1 cellular context compared by ENCODE assay signal in the genomic region with DNA sequence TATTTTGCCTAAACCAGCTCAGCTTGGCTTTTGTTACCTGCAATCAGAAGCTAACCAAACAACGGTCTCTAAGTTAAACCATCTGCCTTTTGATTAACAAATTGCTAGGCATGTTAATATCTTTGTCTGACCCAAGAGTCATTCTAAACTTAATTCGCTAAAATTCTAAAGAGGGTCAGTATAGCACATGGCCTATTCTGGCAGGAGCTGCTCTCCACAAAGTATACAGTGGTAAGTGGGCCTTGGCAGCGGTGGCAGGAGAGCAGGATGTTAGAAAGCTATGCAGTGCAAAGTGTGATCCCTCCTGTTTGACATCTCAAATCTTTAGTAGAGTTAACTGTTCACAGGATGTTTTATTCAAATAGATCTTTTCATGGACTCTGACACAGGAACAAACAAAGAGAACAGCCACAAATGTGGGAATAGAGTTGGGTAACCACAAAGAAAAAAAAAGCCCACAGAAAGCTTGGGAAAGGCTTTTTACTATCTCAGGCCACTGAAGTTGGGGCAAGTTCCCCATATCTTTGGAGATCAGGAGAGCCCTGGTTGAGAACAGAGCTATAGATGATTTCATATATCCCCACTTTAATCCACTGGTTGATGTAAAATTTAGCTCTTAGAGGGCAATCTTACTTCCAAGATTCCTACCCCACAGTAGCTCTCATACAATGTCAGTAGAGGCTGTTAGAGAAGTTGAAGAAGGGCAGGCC.
TF ChIP-seq lines count a peak whose summit lies in the region.

No MANE protein-coding gene starts in this region.

TF ChIP-seq in liver, 16 proteins besides CTCF, POLR2A, EP300 and RAD21 (continued from another document):
- TF ChIP-seq, protein P1, sequence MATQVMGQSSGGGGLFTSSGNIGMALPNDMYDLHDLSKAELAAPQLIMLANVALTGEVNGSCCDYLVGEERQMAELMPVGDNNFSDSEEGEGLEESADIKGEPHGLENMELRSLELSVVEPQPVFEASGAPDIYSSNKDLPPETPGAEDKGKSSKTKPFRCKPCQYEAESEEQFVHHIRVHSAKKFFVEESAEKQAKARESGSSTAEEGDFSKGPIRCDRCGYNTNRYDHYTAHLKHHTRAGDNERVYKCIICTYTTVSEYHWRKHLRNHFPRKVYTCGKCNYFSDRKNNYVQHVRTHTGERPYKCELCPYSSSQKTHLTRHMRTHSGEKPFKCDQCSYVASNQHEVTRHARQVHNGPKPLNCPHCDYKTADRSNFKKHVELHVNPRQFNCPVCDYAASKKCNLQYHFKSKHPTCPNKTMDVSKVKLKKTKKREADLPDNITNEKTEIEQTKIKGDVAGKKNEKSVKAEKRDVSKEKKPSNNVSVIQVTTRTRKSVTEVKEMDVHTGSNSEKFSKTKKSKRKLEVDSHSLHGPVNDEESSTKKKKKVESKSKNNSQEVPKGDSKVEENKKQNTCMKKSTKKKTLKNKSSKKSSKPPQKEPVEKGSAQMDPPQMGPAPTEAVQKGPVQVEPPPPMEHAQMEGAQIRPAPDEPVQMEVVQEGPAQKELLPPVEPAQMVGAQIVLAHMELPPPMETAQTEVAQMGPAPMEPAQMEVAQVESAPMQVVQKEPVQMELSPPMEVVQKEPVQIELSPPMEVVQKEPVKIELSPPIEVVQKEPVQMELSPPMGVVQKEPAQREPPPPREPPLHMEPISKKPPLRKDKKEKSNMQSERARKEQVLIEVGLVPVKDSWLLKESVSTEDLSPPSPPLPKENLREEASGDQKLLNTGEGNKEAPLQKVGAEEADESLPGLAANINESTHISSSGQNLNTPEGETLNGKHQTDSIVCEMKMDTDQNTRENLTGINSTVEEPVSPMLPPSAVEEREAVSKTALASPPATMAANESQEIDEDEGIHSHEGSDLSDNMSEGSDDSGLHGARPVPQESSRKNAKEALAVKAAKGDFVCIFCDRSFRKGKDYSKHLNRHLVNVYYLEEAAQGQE (IDR thresholded peaks at IDR 0.05) = peak; percentile 58
- TF ChIP-seq, protein P2, sequence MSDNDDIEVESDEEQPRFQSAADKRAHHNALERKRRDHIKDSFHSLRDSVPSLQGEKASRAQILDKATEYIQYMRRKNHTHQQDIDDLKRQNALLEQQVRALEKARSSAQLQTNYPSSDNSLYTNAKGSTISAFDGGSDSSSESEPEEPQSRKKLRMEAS (IDR thresholded peaks at IDR 0.05) = no peak
- TF ChIP-seq RXRA (IDR thresholded peaks at IDR 0.05) (peak in 1 of 2 donors; percentile 68), HNF4A (conservative IDR thresholded peaks at IDR 0.05) (peak; percentile 91 to 93), FOXA1 (IDR thresholded peaks at IDR 0.05) (no peak), GABPA (IDR thresholded peaks at IDR 0.05 in 1 of 2, conservative IDR thresholded peaks at IDR 0.05 in 1 of 2) (peak; percentile 30 to 86), NR2F2 (IDR thresholded peaks at IDR 0.05) (no peak), HNF4G (IDR thresholded peaks at IDR 0.05) (peak; percentile 71), YY1 (IDR thresholded peaks at IDR 0.05) (peak; percentile 73)
- TF ChIP-seq, protein P3, sequence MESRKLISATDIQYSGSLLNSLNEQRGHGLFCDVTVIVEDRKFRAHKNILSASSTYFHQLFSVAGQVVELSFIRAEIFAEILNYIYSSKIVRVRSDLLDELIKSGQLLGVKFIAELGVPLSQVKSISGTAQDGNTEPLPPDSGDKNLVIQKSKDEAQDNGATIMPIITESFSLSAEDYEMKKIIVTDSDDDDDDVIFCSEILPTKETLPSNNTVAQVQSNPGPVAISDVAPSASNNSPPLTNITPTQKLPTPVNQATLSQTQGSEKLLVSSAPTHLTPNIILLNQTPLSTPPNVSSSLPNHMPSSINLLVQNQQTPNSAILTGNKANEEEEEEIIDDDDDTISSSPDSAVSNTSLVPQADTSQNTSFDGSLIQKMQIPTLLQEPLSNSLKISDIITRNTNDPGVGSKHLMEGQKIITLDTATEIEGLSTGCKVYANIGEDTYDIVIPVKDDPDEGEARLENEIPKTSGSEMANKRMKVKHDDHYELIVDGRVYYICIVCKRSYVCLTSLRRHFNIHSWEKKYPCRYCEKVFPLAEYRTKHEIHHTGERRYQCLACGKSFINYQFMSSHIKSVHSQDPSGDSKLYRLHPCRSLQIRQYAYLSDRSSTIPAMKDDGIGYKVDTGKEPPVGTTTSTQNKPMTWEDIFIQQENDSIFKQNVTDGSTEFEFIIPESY (IDR thresholded peaks at IDR 0.05) = peak; percentile 80
TF ChIP-seq in liver: peak in this region for 11.
